ENCODE assay signal across 8 cellular contexts in the genomic region with DNA sequence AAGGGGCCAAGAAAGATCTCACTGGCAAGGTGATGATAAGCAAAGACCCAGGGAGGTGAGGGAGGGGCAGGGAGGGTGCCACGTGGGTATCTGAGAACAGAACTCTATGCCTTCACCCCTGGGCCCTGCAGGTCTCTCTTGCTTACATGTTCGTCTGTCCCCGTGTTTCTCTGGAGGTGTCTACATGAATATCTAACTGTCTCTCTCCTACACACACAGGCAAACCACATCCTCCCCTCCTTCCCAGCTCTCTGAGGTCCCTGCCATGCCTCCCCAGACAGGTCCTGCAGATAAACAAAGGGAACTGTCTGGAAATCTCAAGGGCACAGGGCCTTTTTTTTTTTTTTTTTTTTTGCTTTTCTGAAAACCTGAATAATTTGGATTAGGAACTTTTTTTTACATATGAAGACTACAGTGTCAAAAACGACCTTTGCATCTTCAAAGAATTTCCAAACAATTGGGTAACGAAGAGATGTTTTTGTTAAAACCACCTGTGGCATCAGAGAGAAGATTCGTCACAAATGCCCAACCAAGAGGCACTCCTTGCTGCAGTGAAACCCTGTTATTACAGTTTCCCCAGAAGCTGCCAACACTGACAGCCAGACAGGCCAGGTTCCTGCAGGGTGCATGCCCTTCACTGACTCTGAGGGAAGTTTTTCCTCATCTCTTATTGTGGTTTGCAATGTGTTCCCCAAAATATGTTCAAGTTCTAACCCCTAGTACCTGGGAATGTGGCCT. TPM values are rescaled to one million over a fixed set of nuclear protein-coding genes. Genes with fewer than 3 reads are reported as not detected.
A peak's percentile ranks its signal among the peaks of the same experiment; 100 is the strongest.
DNase-seq lines count a peak whose midpoint lies in the region; ATAC-seq and TF ChIP-seq lines count a peak whose summit lies in the region.
"Had no signal": no experiment of that assay in that cellular context is flagged by ENCODE, and none has a peak within 500 bp of the region (broad histone marks: within the 10 kb centered on the region; RNA-seq: fewer than 3 reads in every experiment).

No MANE protein-coding gene starts in this region.

- H3K4me3 Mint-ChIP-seq in activated T-cell treated with anti-CD3 and anti-CD28 coated beads, Interleukin-2, amount 50 U/mL, for 24 hours, result peak overlapping the region; percentile 13

- 39% methylated on average over 6 of the region's 6 CpGs for WGBS in suprapubic skin

- no peaks in the 10 kb centered on the region for H3K36me3 Mint-ChIP-seq in activated T-cell treated with anti-CD3 and anti-CD28 coated beads, Interleukin-2, amount 50 U/mL, for 24 hours (ENCODE audit: low read depth)

- H3K9me3 Mint-ChIP-seq in activated T-cell treated with anti-CD3 and anti-CD28 coated beads, Interleukin-2, amount 50 U/mL, for 24 hours, result no peaks in the 10 kb centered on the region

- no peaks in the 10 kb centered on the region for H3K27me3 ChIP-seq in suprapubic skin

- TF ChIP-seq CTCF in OCI-LY7 (conservative IDR thresholded peaks at IDR 0.05; ENCODE audit: low read length) (no peak), suprapubic skin (IDR thresholded peaks at IDR 0.05) (no peak)

- no peak overlapping the region for H3K4me2 ChIP-seq in OCI-LY7 (ENCODE audit: low read length)

- peak; percentile 55 for ATAC-seq in Right ventricle myocardium superior (ENCODE audit: poor library complexity)

- H3K9me2 ChIP-seq in OCI-LY7 (ENCODE audit: insufficient read depth, low read length), result no peaks in the 10 kb centered on the region

- POLR2A ChIA-PET in OCI-LY7 (lab: Charles Lee), result interaction anchor here (0.6 kb wide), 1 partner anchor 31 kb away, joined by 3 read pairs; no protein-coding TSS in a partner anchor

- intact Hi-C loops in OCI-LY7 (cut with micrococcal nuclease; ENCODE audit: unreplicated experiment), result no loop called here
- intact Hi-C loops in Right ventricle myocardium superior (cut with DNase I), result no loop called here

- no peaks in the 10 kb centered on the region for H3K36me3 ChIP-seq in OCI-LY7 (ENCODE audit: insufficient read depth, low read length)
- H3K36me3 ChIP-seq in suprapubic skin, result no peaks in the 10 kb centered on the region

- H3K27me3 Mint-ChIP-seq in activated T-cell treated with anti-CD3 and anti-CD28 coated beads, Interleukin-2, amount 50 U/mL, for 24 hours, result no peaks in the 10 kb centered on the region

- no peaks in the 10 kb centered on the region for H3K79me2 ChIP-seq in OCI-LY7 (ENCODE audit: insufficient read depth, low read depth, low read length)

- H3K27ac ChIP-seq in OCI-LY7 (ENCODE audit: low read depth, low read length, poor library complexity, severe bottlenecking) (no peak overlapping the region), suprapubic skin (peak overlapping the region; percentile 85)

- H2AFZ ChIP-seq in OCI-LY7 (ENCODE audit: low read length), result 0 out of 2 replicates have a peak overlapping the region, but pooled peaks have one; percentile 43

- BruUV-seq in OCI-LY7 (replicated peaks; lab: Mats Ljungman, UMichigan), result no TSS peak

- H3K4me1 ChIP-seq in OCI-LY7 (ENCODE audit: insufficient read depth, low read length, poor library complexity, severe bottlenecking), result no peaks in the 10 kb centered on the region
- H3K4me1 ChIP-seq in suprapubic skin, result peaks cover 58% of the 10 kb centered on the region

- H3K4me3 ChIP-seq in OCI-LY7 (ENCODE audit: low read depth, low read length, poor library complexity, severe bottlenecking), result no peak overlapping the region
- H3K4me3 ChIP-seq in suprapubic skin, result no peak overlapping the region

- no peak for DNase-seq in OCI-LY7 (ENCODE audit: low spot score)
- DNase-seq in activated T-cell treated with anti-CD3 and anti-CD28 coated beads, Interleukin-2, amount 50 U/mL, for 24 hours, result no peak
- no peak for DNase-seq in Right ventricle myocardium superior
- DNase-seq in suprapubic skin (ENCODE audit: low spot score in 2 of 2), result no peak
- no peak for DNase-seq in dedifferentiated amniotic fluid mesenchymal stem cell (ENCODE audit: extremely low spot score)
- no peak for DNase-seq in AG20443 (ENCODE audit: low spot score)
- no peak for DNase-seq in NCI-H2081 treated with DMSO at 0.1 percent for 48 hours (lab: John Stamatoyannopoulos, UW)
- DNase-seq: activated CD8-positive, alpha-beta memory T cell treated with anti-CD3 and anti-CD28 coated beads, Interleukin-2, amount 50 U/mL, for 48 hours had no signal

- no peaks in the 10 kb centered on the region for H4K20me1 ChIP-seq in OCI-LY7 (ENCODE audit: insufficient read depth, low read length)

- peaks cover 42% of the 10 kb centered on the region for H3K4me1 Mint-ChIP-seq in activated T-cell treated with anti-CD3 and anti-CD28 coated beads, Interleukin-2, amount 50 U/mL, for 24 hours (ENCODE audit: low read depth)

- TF ChIP-seq POLR2A in suprapubic skin (IDR thresholded peaks at IDR 0.05), result no peak

- CTCF ChIA-PET in OCI-LY7 (lab: Charles Lee; ENCODE audit: unreplicated experiment), result interaction anchor here (0.6 kb wide), 1 partner anchor 279 kb away, joined by 3 read pairs; no protein-coding TSS in a partner anchor

- H3K9me3 ChIP-seq in OCI-LY7 (ENCODE audit: low read length) (no peaks in the 10 kb centered on the region), suprapubic skin (no peaks in the 10 kb centered on the region)

- no peak for TF ChIP-seq EP300 in suprapubic skin (IDR thresholded peaks at IDR 0.05)

- peak overlapping the region; percentile 77 for H3K27ac Mint-ChIP-seq in activated T-cell treated with anti-CD3 and anti-CD28 coated beads, Interleukin-2, amount 50 U/mL, for 24 hours

RNA-seq across cellular contexts. Expression of a gene that starts 17.8 kb away (rescaled TPM):
- total RNA-seq in OCI-LY7 (2014; rRNA removed; shearing (Covaris generic)), result 0.08 and 0.22 TPM in 2 replicates
- not detected in 2 replicates for total RNA-seq in OCI-LY7 (2022)
- 3.2 TPM for total RNA-seq in Right ventricle myocardium superior
- 100 to 1,000 TPM in 3 of 4 donors, 10 to 100 TPM in 1; 34.7 to 215 (median 205) TPM for total RNA-seq in suprapubic skin

RNA-seq across cellular contexts. Expression of a gene that starts 21.6 kb away (rescaled TPM):
- total RNA-seq in OCI-LY7 (2014; rRNA removed; shearing (Covaris generic)), result 25.4 and 26.6 TPM in 2 replicates
- 31.2 and 35.7 TPM in 2 replicates for total RNA-seq in OCI-LY7 (2022)
- 58.2 TPM for total RNA-seq in Right ventricle myocardium superior
- 10 to 100 TPM; 27.8 to 66.2 (median 51.0) TPM for total RNA-seq in suprapubic skin
